20 cellular contexts compared by ENCODE assay signal in genomic region chr13:41651413-41652068, GRCh38.
A peak's percentile ranks its signal among the peaks of the same experiment; 100 is the strongest.
DNase-seq lines count a peak whose midpoint lies in the region; TF ChIP-seq lines count a peak whose summit lies in the region.
"Had no signal": no experiment of that assay in that cellular context is flagged by ENCODE, and none has a peak within 500 bp of the region (broad histone marks: within the 10 kb centered on the region; RNA-seq: fewer than 3 reads in every experiment).

No MANE protein-coding gene starts in this region.

- WGBS in endodermal cell (ENCODE audit: insufficient coverage in 1 of 2, insufficient read length in 1 of 2), 2 experiments = 100% methylated on average over 1 of the region's 1 CpG
- 72% methylated on average over 1 of the region's 1 CpG for WGBS in prostate gland

- intact Hi-C loops in prostate gland (cut with DNase I) = loop anchor here (5.0 to 10.0 kb wide), 3 partner anchors 239 to 587 kb away; partner anchors contain the start of gene WBP4

- H3K27me3 ChIP-seq in DOHH2 (ENCODE audit: control insufficient read depth, low read length) (no peaks in the 10 kb centered on the region), endodermal cell (ENCODE audit: control insufficient read depth, insufficient read depth, low read length, poor library complexity, severe bottlenecking) (no peaks in the 10 kb centered on the region), prostate gland (replicated peaks; ENCODE audit: insufficient read depth) (no peaks in the 10 kb centered on the region)
- H3K27me3 ChIP-seq: ascending aorta, BE2C, right lobe of liver had no signal

- no peaks in the 10 kb centered on the region for H4K20me1 ChIP-seq in DOHH2 (ENCODE audit: control insufficient read depth, insufficient read depth, low read depth, low read length)

- H3K9me2 ChIP-seq in DOHH2 (replicated peaks; ENCODE audit: control insufficient read depth, low read length) = no peaks in the 10 kb centered on the region

- DNase-seq in NOMO-1 (lab: John Stamatoyannopoulos, UW; ENCODE audit: unreplicated experiment in 2 of 2) = peak; percentile 7 to 21
- no peak for DNase-seq in endodermal cell
- DNase-seq in prostate gland (ENCODE audit: low spot score) = no peak
- no peak for DNase-seq in NCI-H2081 treated with DMSO at 0.1 percent for 48 hours (lab: John Stamatoyannopoulos, UW)
- no peak for DNase-seq in NCI-H2227 treated with DMSO at 0.1 percent for 48 hours (lab: John Stamatoyannopoulos, UW)
- DNase-seq in nucleus accumbens (lab: John Stamatoyannopoulos, UW) = no peak
- DNase-seq: activated CD4-positive, alpha-beta T cell treated with anti-CD3 and anti-CD28 coated beads, Interleukin-2, amount 50 U/mL, for 48 hours; activated naive CD4-positive, alpha-beta T cell treated with anti-CD3 and anti-CD28 coated beads for 36 hours; activated T-cell treated with anti-CD3 and anti-CD28 coated beads, Interleukin-2, amount 50 U/mL, for 1 hour; BE2C; kidney glomerular epithelial cell; NCI-H1092; NCI-H2081; NCI-H524 treated with DMSO at 0.1 percent for 48 hours; occipital lobe; right lobe of liver; stimulated activated naive CD8-positive, alpha-beta T cell treated with anti-CD3 and anti-CD28 coated beads, Interleukin-15, Interleukin-2, amounts not matched to agents 100 U/mL and 50 U/mL, for 24 hours had no signal

- H3K4me1 ChIP-seq in DOHH2 (ENCODE audit: control insufficient read depth, low read length) (peaks cover 51% of the 10 kb centered on the region), endodermal cell (ENCODE audit: control insufficient read depth, insufficient read depth, low read length) (peaks cover 4% of the 10 kb centered on the region), prostate gland (replicated peaks) (no peaks in the 10 kb centered on the region)
- H3K4me1 ChIP-seq: BE2C, right lobe of liver had no signal

- peak overlapping the region; percentile 53 for H3K27ac Mint-ChIP-seq in endodermal cell
- H3K27ac Mint-ChIP-seq: activated naive CD4-positive, alpha-beta T cell treated with anti-CD3 and anti-CD28 coated beads for 36 hours had no signal

- H3K9me3 Mint-ChIP-seq in endodermal cell = peaks cover 9% of the 10 kb centered on the region
- H3K9me3 Mint-ChIP-seq: activated naive CD4-positive, alpha-beta T cell treated with anti-CD3 and anti-CD28 coated beads for 36 hours had no signal

- no peaks in the 10 kb centered on the region for H3K79me2 ChIP-seq in DOHH2 (ENCODE audit: control insufficient read depth, low read length)

- no peak for TF ChIP-seq POLR2A in prostate gland (IDR thresholded peaks at IDR 0.05)

- peaks cover 22% of the 10 kb centered on the region for H3K4me1 Mint-ChIP-seq in endodermal cell

- H3K9ac ChIP-seq in endodermal cell (ENCODE audit: extremely low read depth, low read length, poor library complexity, severe bottlenecking) = no peak overlapping the region

- no peaks in the 10 kb centered on the region for H3K27me3 Mint-ChIP-seq in endodermal cell (ENCODE audit: insufficient read depth)

- H3K36me3 Mint-ChIP-seq in endodermal cell (ENCODE audit: low read depth) = peaks cover 9% of the 10 kb centered on the region

- peak overlapping the region; percentile 46 for H3K4me2 ChIP-seq in DOHH2 (ENCODE audit: low read length)

- H3K9me3 ChIP-seq in DOHH2 (ENCODE audit: control insufficient read depth, insufficient read depth, low read length) (peaks cover 3% of the 10 kb centered on the region; the same call in 1 of the 2 replicates), endodermal cell (ENCODE audit: control insufficient read depth, low read length) (no peaks in the 10 kb centered on the region), prostate gland (no peaks in the 10 kb centered on the region)
- H3K9me3 ChIP-seq: ascending aorta, BE2C, HAP-1, right lobe of liver had no signal

- H3F3A ChIP-seq in DOHH2 (ENCODE audit: control insufficient read depth, insufficient read depth) = peaks cover 19% of the 10 kb centered on the region; the same call in 1 of the 2 replicates

- 0 out of 2 replicates have a peak, but pooled peaks cover 3% of the 10 kb centered on the region for H3K36me3 ChIP-seq in DOHH2 (ENCODE audit: control insufficient read depth, low read length)
- no peaks in the 10 kb centered on the region for H3K36me3 ChIP-seq in endodermal cell (ENCODE audit: control insufficient read depth, insufficient read depth, low read length)
- no peaks in the 10 kb centered on the region for H3K36me3 ChIP-seq in prostate gland
- H3K36me3 ChIP-seq: ascending aorta, BE2C, HAP-1, right lobe of liver had no signal

- H3K4me3 ChIP-seq in DOHH2 (ENCODE audit: low read length) = peak overlapping the region; percentile 17; the same call in 1 of the 2 replicates
- no peak overlapping the region for H3K4me3 ChIP-seq in endodermal cell (ENCODE audit: low read length)
- no peak overlapping the region for H3K4me3 ChIP-seq in prostate gland
- H3K4me3 ChIP-seq: ascending aorta, HAP-1, right lobe of liver had no signal

- TF ChIP-seq CTCF in DOHH2 (IDR thresholded peaks at IDR 0.05; ENCODE audit: low read depth, low read length, poor library complexity, severe bottlenecking) = no peak
- TF ChIP-seq CTCF in endodermal cell (conservative IDR thresholded peaks at IDR 0.05) = no peak
- no peak for TF ChIP-seq CTCF in prostate gland (IDR thresholded peaks at IDR 0.05)

- no peak overlapping the region for H3K4me3 Mint-ChIP-seq in endodermal cell
- H3K4me3 Mint-ChIP-seq: activated naive CD4-positive, alpha-beta T cell treated with anti-CD3 and anti-CD28 coated beads for 36 hours had no signal

- 0 out of 2 replicates have a peak overlapping the region, but pooled peaks have one; percentile 32 for H3K27ac ChIP-seq in DOHH2 (ENCODE audit: low read depth, low read length)
- H3K27ac ChIP-seq in endodermal cell (ENCODE audit: low read depth, low read length) = no peak overlapping the region
- peak overlapping the region; percentile 6 to 46 for H3K27ac ChIP-seq in prostate gland

Comparison
In these comparisons a context has a peak if more than half of its experiments do, and no peak if none do; other contexts are left out.
1. DNase-seq: peak in NOMO-1 (2 of 2); none in endodermal cell (single experiment), prostate gland (single experiment), NCI-H2081 treated with DMSO at 0.1 percent for 48 hours (single experiment), NCI-H2227 treated with DMSO at 0.1 percent for 48 hours (single experiment) and nucleus accumbens (0 of 56).